Comparison of ENCODE assay signal across 8 cellular contexts in genomic region chr2:152062130-152063091, GRCh38. TPM values are rescaled to one million over a fixed set of nuclear protein-coding genes. Genes with fewer than 3 reads are reported as not detected.
DNase-seq lines count a peak whose midpoint lies in the region; ATAC-seq and TF ChIP-seq lines count a peak whose summit lies in the region.

No MANE protein-coding gene starts in this region.

- H4K8ac ChIP-seq in mesendoderm (ENCODE audit: low read depth, low read length), result no peak overlapping the region

- H3K9ac ChIP-seq in mesendoderm (ENCODE audit: low read length) (no peak overlapping the region), Karpas-422 (ENCODE audit: low read length) (no peak overlapping the region)

- no peak overlapping the region for H3K23ac ChIP-seq in mesendoderm (ENCODE audit: low read length)

- no peak overlapping the region for H2AFZ ChIP-seq in Karpas-422 (ENCODE audit: low read length)

- no peaks in the 10 kb centered on the region for H4K20me1 ChIP-seq in Karpas-422 (ENCODE audit: insufficient read depth, low read depth, low read length)

- H3K56ac ChIP-seq in mesendoderm (ENCODE audit: low read length), result no peak overlapping the region

- H3K79me2 ChIP-seq in mesendoderm (ENCODE audit: control insufficient read depth, insufficient read depth, low read length) (no peaks in the 10 kb centered on the region), Karpas-422 (ENCODE audit: low read length) (no peaks in the 10 kb centered on the region)

- H2BK5ac ChIP-seq in mesendoderm (ENCODE audit: low read length), result no peak overlapping the region

- DNase-seq in AG09309 (ENCODE audit: low read depth) (peak; percentile 42), NCI-H446 treated with DMSO at 0.1 percent for 48 hours (lab: John Stamatoyannopoulos, UW) (peak; percentile 84), kidney glomerular epithelial cell (lab: John Stamatoyannopoulos, UW) (peak; percentile 29), ascending aorta (ENCODE audit: low spot score in 2 of 2) (no peak), mesendoderm (no peak), dermis blood vessel endothelial cell (no peak), Karpas-422 (no peak)

- intact Hi-C loops in ascending aorta (cut with DNase I), result no loop called here

- ATAC-seq in GM19452 (IDR thresholded peaks at IDR 0.05; ENCODE audit: unreplicated experiment), result peak; percentile 87

- H4K5ac ChIP-seq in mesendoderm (ENCODE audit: low read length), result no peak overlapping the region

- H2BK15ac ChIP-seq in mesendoderm (replicated peaks; ENCODE audit: low read depth), result no peak overlapping the region

- WGBS in mesendoderm (ENCODE audit: extremely low coverage, insufficient coverage, low lambda C conversion rate), result no CpG with 5 or more reads among the region's 7 CpGs

- no peak overlapping the region for H3K4me3 ChIP-seq in AG09309 (ENCODE audit: control insufficient read depth, low read depth, low read length)
- peak overlapping the region in 1 of 2 donors; percentile 20 for H3K4me3 ChIP-seq in ascending aorta
- no peak overlapping the region for H3K4me3 ChIP-seq in mesendoderm (ENCODE audit: low read length)
- H3K4me3 ChIP-seq in Karpas-422 (ENCODE audit: low read length), result no peak overlapping the region

- TF ChIP-seq CTCF in AG09309 (IDR thresholded peaks at IDR 0.05; ENCODE audit: control insufficient read depth, insufficient read depth, low read depth, low read length, missing control alignments), result no peak
- TF ChIP-seq CTCF in ascending aorta (IDR thresholded peaks at IDR 0.05), result no peak

- H3K9me3 ChIP-seq in ascending aorta (no peaks in the 10 kb centered on the region), Karpas-422 (ENCODE audit: low read length) (no peaks in the 10 kb centered on the region)

- H3K4me2 ChIP-seq in mesendoderm (ENCODE audit: low read length) (no peak overlapping the region), Karpas-422 (ENCODE audit: low read depth, low read length, poor library complexity, severe bottlenecking) (no peak overlapping the region)

- no peaks in the 10 kb centered on the region for H3K79me1 ChIP-seq in mesendoderm (ENCODE audit: low read length)

- no peak overlapping the region for H2BK120ac ChIP-seq in mesendoderm (ENCODE audit: low read depth, low read length)

- H3K4me1 ChIP-seq in ascending aorta, result peaks cover 0 to 6% of the 10 kb centered on the region in 2 donors
- H3K4me1 ChIP-seq in mesendoderm (ENCODE audit: control insufficient read depth, low read depth, low read length), result no peaks in the 10 kb centered on the region
- no peaks in the 10 kb centered on the region for H3K4me1 ChIP-seq in Karpas-422 (ENCODE audit: low read length)

- H3K27me3 ChIP-seq in ascending aorta, result no peaks in the 10 kb centered on the region
- H3K27me3 ChIP-seq in mesendoderm (ENCODE audit: insufficient read depth, low read length, poor library complexity), result no peaks in the 10 kb centered on the region
- H3K27me3 ChIP-seq in Karpas-422 (ENCODE audit: low read length), result no peaks in the 10 kb centered on the region

- H3K4ac ChIP-seq in mesendoderm (ENCODE audit: low read depth, low read length), result no peak overlapping the region

- H3K9me2 ChIP-seq in Karpas-422 (replicated peaks; ENCODE audit: insufficient read depth, low read length), result no peaks in the 10 kb centered on the region

- H3K18ac ChIP-seq in mesendoderm (ENCODE audit: low read length), result no peak overlapping the region

- no peak overlapping the region for H2AK5ac ChIP-seq in mesendoderm (ENCODE audit: low read length)

- no peaks in the 10 kb centered on the region for H3K36me3 ChIP-seq in ascending aorta
- no peaks in the 10 kb centered on the region for H3K36me3 ChIP-seq in mesendoderm (ENCODE audit: control insufficient read depth, insufficient read depth, low read length)
- H3K36me3 ChIP-seq in Karpas-422 (ENCODE audit: insufficient read depth, low read length), result no peaks in the 10 kb centered on the region

- H3K27ac ChIP-seq in ascending aorta (no peak overlapping the region), mesendoderm (ENCODE audit: low read depth, low read length) (no peak overlapping the region), Karpas-422 (ENCODE audit: low read length) (no peak overlapping the region)

RNA-seq across cellular contexts. Expression of gene CACNB4, which starts 36.4 kb away (rescaled TPM):
- total RNA-seq in ascending aorta (3.7 TPM), dermis blood vessel endothelial cell (0.14 and 0.17 TPM in 2 replicates)
- 0.66 TPM for polyA plus RNA-seq in mesendoderm (2013, experiment 1 of 2)
- polyA plus RNA-seq in mesendoderm (2013, experiment 2 of 2), result 0.77 TPM
- 0.11 and 0.22 TPM in 2 replicates for total RNA-seq in Karpas-422 (2014; rRNA removed; shearing (Covaris generic); ENCODE audit: low replicate concordance)

Comparison
In these comparisons a context has a peak if more than half of its experiments do, and no peak if none do; other contexts are left out.
1. DNase-seq: peak in AG09309 (single experiment), NCI-H446 treated with DMSO at 0.1 percent for 48 hours (single experiment) and kidney glomerular epithelial cell (single experiment); none in ascending aorta (0 of 2), mesendoderm (single experiment), dermis blood vessel endothelial cell (single experiment) and Karpas-422 (single experiment).